ENCODE assay signal across 8 cellular contexts in the genomic region with DNA sequence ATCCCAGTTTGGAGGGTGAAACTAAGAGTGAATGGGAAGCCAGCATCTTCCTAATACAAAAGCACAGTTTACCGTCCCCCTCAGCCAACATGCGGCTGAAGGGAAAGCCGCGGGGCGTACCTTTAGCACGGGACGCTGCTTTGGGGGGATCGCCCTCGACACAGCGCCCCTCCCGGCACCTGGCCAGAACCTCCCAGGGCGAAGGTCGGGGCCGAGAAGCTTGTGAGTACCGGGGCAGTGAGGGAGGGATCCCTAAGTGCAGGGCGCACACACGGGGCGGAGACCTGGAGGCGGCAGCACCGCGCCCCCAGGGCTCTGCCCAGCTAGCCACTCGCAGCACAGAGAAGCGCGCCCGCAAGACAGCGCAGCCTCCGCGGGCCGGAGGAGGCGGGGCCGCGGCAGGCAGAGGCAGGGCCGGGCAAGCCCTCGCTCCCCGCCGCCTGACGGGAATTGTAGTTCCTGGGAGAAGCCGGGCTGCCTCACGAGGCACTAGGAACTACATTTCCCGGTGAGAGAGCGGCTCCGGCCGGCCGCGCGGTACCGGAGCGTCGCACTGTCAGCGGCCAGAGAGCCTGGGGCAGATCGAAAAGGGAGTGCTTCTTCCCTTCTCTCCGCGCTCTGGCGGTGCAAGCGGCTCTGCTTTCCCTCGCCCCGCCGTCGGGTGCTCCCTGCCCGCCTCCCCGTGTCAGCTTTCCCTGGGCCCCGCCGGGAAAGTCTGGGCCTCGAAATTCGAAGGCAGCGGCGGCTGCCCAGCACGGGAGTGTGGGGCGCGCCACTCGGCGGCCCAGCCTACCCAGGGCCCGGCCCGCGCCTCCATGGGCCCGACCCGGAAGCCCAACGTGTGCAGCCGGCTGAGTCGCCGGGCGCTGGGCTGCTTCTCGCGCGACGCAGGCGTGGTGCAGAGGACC. TPM values are rescaled to one million over a fixed set of nuclear protein-coding genes. Genes with fewer than 3 reads are reported as not detected.
A peak's percentile ranks its signal among the peaks of the same experiment; 100 is the strongest.
DNase-seq lines count a peak whose midpoint lies in the region; ATAC-seq and TF ChIP-seq lines count a peak whose summit lies in the region.

Gene DCAF17, plus strand, starts transcription at position 464 of the 908 bp plus-strand sequence. Its CDS starts 352 bp downstream, at position 816.
Gene METTL8, minus strand, starts transcription at position 228 of the 908 bp plus-strand sequence. CDS start 41,805 bp downstream, outside the sequence.

- TF ChIP-seq CTCF in kidney epithelial cell (IDR thresholded peaks at IDR 0.05; ENCODE audit: insufficient read depth, low read length, poor library complexity, severe bottlenecking): no peak

- peak; percentile 98 for DNase-seq in Ammon's horn (ENCODE audit: low spot score)
- DNase-seq in NCI-H460 (ENCODE audit: extremely low read depth, low read depth): peak; percentile 96
- peak; percentile 88 for DNase-seq in activated CD4-positive, alpha-beta T cell treated with anti-CD3 and anti-CD28 coated beads for 1 hour
- peak; percentile 96 for DNase-seq in cerebellum (ENCODE audit: low spot score)
- DNase-seq in kidney epithelial cell (ENCODE audit: low read depth): peak; percentile 85
- peak; percentile 91 to 93 for DNase-seq in stimulated activated CD4-positive, alpha-beta T cell treated with anti-CD3 and anti-CD28 coated beads, Interleukin-15, amount 100 ng/mL, for 48 hours (ENCODE audit: low read depth in 2 of 2)

- no peaks in the 10 kb centered on the region for H3K27me3 ChIP-seq in kidney epithelial cell (ENCODE audit: control insufficient read depth, insufficient read depth, low read length)

- H3K4me3 ChIP-seq in kidney epithelial cell (ENCODE audit: low read depth, low read length): peak within 1 kb of the TSS; percentile 76

- no peaks in the 10 kb centered on the region for H3K36me3 ChIP-seq in kidney epithelial cell (ENCODE audit: control insufficient read depth, insufficient read depth, low read length)

- ATAC-seq in GM19035 (IDR thresholded peaks at IDR 0.05; ENCODE audit: unreplicated experiment): peak; percentile 91
- peak; percentile 94 for ATAC-seq in HG03354 (IDR thresholded peaks at IDR 0.05; ENCODE audit: poor library complexity, severe bottlenecking, unreplicated experiment)

RNA-seq across cellular contexts. Expression of gene DCAF17, which starts in this region (rescaled TPM):
- total RNA-seq in NCI-H460 (2014; rRNA removed; shearing (Covaris generic)): 28.2 and 29.8 TPM in 2 replicates
- 16.3 and 30.0 TPM in 2 replicates for polyA plus RNA-seq in NCI-H460 (2014; cell fraction: nucleus; rRNA removed)
- total RNA-seq in cerebellum: 64.1 TPM
- total RNA-seq in kidney epithelial cell: 15.4 and 18.5 TPM in 2 replicates

RNA-seq across cellular contexts. Expression of gene METTL8, which starts in this region (rescaled TPM):
- 34.3 and 35.2 TPM in 2 replicates for total RNA-seq in NCI-H460 (2014; rRNA removed; shearing (Covaris generic))
- polyA plus RNA-seq in NCI-H460 (2014; cell fraction: nucleus; rRNA removed): 23.1 and 65.4 TPM in 2 replicates
- total RNA-seq in cerebellum (18.0 TPM), kidney epithelial cell (26.6 and 26.7 TPM in 2 replicates)

Comparison
In these comparisons a context has a peak if more than half of its experiments do, and no peak if none do; other contexts are left out.
1. Peak in every context shown above with its lines: DNase-seq, ATAC-seq and H3K4me3 ChIP-seq.